Comparison of ENCODE assay signal across 18 cellular contexts in genomic region chr4:55727746-55728145, GRCh38.
"Had no signal": no experiment of that assay in that cellular context is flagged by ENCODE, and none has a peak within 500 bp of the region (broad histone marks: within the 10 kb centered on the region; RNA-seq: fewer than 3 reads in every experiment).

No MANE protein-coding gene starts in this region.

- H3K36me3 ChIP-seq: tibial artery, uterus had no signal

- DNase-seq: activated CD4-positive, alpha-beta T cell treated with anti-CD3 and anti-CD28 coated beads, Interleukin-2, amount 10 ng/mL, durations not matched to agents 24 days and 14 days; activated CD4-positive, CD25-positive, alpha-beta regulatory T cell; activated CD8-positive, alpha-beta T cell treated with anti-CD3 and anti-CD28 coated beads, Interleukin-2, amount 10 ng/mL, durations not matched to agents 7 days and 5 days; activated naive CD4-positive, alpha-beta T cell treated with anti-CD3 and anti-CD28 coated beads for 36 hours; activated naive CD8-positive, alpha-beta T cell treated with anti-CD3 and anti-CD28 coated beads, Interleukin-2, amount 50 U/mL, for 24 hours; activated T-cell treated with anti-CD3 and anti-CD28 coated beads, Interleukin-2, amount 50 U/mL, for 24 hours; aorta; foreskin keratinocyte; hippocampal formation; islet precursor cell; naive B cell; stimulated activated CD4-positive, alpha-beta T cell treated with anti-CD3 and anti-CD28 coated beads, Interleukin-2, amount 100 ng/mL, for 24 hours; stimulated activated naive CD8-positive, alpha-beta T cell treated with anti-CD3 and anti-CD28 coated beads, Interleukin-15, Interleukin-2, amounts not matched to agents 100 U/mL and 50 U/mL, for 24 hours; substantia nigra; tibial artery; uterus had no signal

- H3K27me3 ChIP-seq: foreskin keratinocyte, tibial artery, uterus had no signal

- H3K27ac ChIP-seq: coronary artery, foreskin keratinocyte, tibial artery, uterus had no signal

- H3K9me3 ChIP-seq: tibial artery, uterus had no signal

- H3K4me1 ChIP-seq: foreskin keratinocyte, tibial artery, uterus had no signal

- H3K4me3 ChIP-seq: coronary artery, tibial artery, uterus had no signal

- ATAC-seq: activated CD8-positive, alpha-beta T cell treated with anti-CD3 and anti-CD28 coated beads, Interleukin-2, amount 10 ng/mL, durations not matched to agents 7 days and 5 days; activated naive CD8-positive, alpha-beta T cell treated with anti-CD3 and anti-CD28 coated beads, Interleukin-2, amount 50 U/mL, for 24 hours; foreskin keratinocyte; left lobe of liver; stimulated activated naive CD8-positive, alpha-beta T cell treated with anti-CD3 and anti-CD28 coated beads, Interleukin-15, Interleukin-2, amounts not matched to agents 100 U/mL and 50 U/mL, for 24 hours had no signal
